ENCODE assay signal across 2 cellular contexts in genomic region chr2:38146917-38147307, GRCh38.
A peak's percentile ranks its signal among the peaks of the same experiment; 100 is the strongest.
TF ChIP-seq lines count a peak whose summit lies in the region.

No MANE protein-coding gene starts in this region.

TF ChIP-seq in HEK293, 187 proteins besides CTCF, POLR2A, EP300 and RAD21 (continues in another document):
- TF ChIP-seq PRDM1 (tag by site-specific recombination; IDR thresholded peaks at IDR 0.05), result peak; percentile 5; the same call in 1 of the 2 replicates
- TF ChIP-seq ZNF391 (tag by site-specific recombination; IDR thresholded peaks at IDR 0.05; ENCODE audit: borderline replicate concordance, low read depth), result no peak
- TF ChIP-seq ZNF785 (tag by site-specific recombination; IDR thresholded peaks at IDR 0.05), result no peak
- TF ChIP-seq ZNF513 (tag by site-specific recombination; IDR thresholded peaks at IDR 0.05), result no peak
- TF ChIP-seq ZNF362 (tag by site-specific recombination; IDR thresholded peaks at IDR 0.05), result no peak
- TF ChIP-seq, protein P1, sequence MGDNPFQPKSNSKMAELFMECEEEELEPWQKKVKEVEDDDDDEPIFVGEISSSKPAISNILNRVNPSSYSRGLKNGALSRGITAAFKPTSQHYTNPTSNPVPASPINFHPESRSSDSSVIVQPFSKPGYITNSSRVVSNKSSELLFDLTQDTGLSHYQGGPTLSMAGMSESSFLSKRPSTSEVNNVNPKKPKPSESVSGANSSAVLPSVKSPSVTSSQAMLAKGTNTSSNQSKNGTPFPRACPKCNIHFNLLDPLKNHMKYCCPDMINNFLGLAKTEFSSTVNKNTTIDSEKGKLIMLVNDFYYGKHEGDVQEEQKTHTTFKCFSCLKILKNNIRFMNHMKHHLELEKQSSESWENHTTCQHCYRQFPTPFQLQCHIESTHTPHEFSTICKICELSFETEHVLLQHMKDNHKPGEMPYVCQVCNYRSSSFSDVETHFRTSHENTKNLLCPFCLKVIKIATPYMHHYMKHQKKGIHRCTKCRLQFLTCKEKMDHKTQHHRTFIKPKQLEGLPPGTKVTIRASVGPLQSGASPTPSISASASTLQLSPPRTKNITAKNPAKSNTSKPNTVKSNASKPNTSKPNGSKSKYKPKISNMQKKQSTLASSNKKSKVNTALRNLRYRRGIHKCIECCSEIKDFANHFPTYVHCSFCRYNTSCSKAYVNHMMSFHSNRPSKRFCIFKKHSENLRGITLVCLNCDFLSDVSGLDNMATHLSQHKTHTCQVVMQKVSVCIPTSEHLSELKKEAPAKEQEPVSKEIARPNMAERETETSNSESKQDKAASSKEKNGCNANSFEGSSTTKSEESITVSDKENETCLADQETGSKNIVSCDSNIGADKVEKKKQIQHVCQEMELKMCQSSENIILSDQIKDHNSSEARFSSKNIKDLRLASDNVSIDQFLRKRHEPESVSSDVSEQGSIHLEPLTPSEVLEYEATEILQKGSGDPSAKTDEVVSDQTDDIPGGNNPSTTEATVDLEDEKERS (tag by site-specific recombination; IDR thresholded peaks at IDR 0.05), result no peak
- TF ChIP-seq SCRT2 (tag by site-specific recombination; IDR thresholded peaks at IDR 0.05), result no peak
- no peak for TF ChIP-seq ZNF184 (tag by site-specific recombination; IDR thresholded peaks at IDR 0.05)
- no peak for TF ChIP-seq KLF8 (tag by site-specific recombination; IDR thresholded peaks at IDR 0.05)
- TF ChIP-seq, protein P2, sequence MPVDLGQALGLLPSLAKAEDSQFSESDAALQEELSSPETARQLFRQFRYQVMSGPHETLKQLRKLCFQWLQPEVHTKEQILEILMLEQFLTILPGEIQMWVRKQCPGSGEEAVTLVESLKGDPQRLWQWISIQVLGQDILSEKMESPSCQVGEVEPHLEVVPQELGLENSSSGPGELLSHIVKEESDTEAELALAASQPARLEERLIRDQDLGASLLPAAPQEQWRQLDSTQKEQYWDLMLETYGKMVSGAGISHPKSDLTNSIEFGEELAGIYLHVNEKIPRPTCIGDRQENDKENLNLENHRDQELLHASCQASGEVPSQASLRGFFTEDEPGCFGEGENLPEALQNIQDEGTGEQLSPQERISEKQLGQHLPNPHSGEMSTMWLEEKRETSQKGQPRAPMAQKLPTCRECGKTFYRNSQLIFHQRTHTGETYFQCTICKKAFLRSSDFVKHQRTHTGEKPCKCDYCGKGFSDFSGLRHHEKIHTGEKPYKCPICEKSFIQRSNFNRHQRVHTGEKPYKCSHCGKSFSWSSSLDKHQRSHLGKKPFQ (tag by site-specific recombination; IDR thresholded peaks at IDR 0.05), result no peak
- TF ChIP-seq GLI2 (tag by site-specific recombination; IDR thresholded peaks at IDR 0.05; ENCODE audit: borderline replicate concordance, low read depth), result no peak
- no peak for TF ChIP-seq ZNF692 (tag by site-specific recombination; IDR thresholded peaks at IDR 0.05)
- no peak for TF ChIP-seq ZNF571 (tag by site-specific recombination; IDR thresholded peaks at IDR 0.05)
- no peak for TF ChIP-seq HOXA7 (CRISPR knock-in tag; IDR thresholded peaks at IDR 0.05; ENCODE audit: borderline replicate concordance)
- no peak for TF ChIP-seq ZNF561 (tag by site-specific recombination; IDR thresholded peaks at IDR 0.05; ENCODE audit: borderline replicate concordance)
- TF ChIP-seq, protein P3, sequence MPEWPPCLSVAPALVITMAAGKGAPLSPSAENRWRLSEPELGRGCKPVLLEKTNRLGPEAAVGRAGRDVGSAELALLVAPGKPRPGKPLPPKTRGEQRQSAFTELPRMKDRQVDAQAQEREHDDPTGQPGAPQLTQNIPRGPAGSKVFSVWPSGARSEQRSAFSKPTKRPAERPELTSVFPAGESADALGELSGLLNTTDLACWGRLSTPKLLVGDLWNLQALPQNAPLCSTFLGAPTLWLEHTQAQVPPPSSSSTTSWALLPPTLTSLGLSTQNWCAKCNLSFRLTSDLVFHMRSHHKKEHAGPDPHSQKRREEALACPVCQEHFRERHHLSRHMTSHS (tag by site-specific recombination; IDR thresholded peaks at IDR 0.05), result no peak
- no peak for TF ChIP-seq ZNF654 (tag by site-specific recombination; IDR thresholded peaks at IDR 0.05; ENCODE audit: low read depth)
- TF ChIP-seq YY2 (tag by site-specific recombination; IDR thresholded peaks at IDR 0.05), result no peak
- TF ChIP-seq ZNF140 (tag by site-specific recombination; IDR thresholded peaks at IDR 0.05), result no peak
- TF ChIP-seq ZFP3 (tag by site-specific recombination; IDR thresholded peaks at IDR 0.05; ENCODE audit: low read depth), result no peak

TF ChIP-seq in H1, 55 proteins besides CTCF, POLR2A, EP300 and RAD21:
- no peak for TF ChIP-seq TAF7 (optimal IDR thresholded peaks at IDR 0.05; ENCODE audit: borderline replicate concordance, low read depth, low read length)
- no peak for TF ChIP-seq RBBP5 (IDR thresholded peaks at IDR 0.05; ENCODE audit: borderline replicate concordance, low read depth, low read length)
- TF ChIP-seq GTF2F1 (IDR thresholded peaks at IDR 0.05; ENCODE audit: borderline replicate concordance, low read depth, low read length), result no peak
- TF ChIP-seq CHD1 (IDR thresholded peaks at IDR 0.05; ENCODE audit: low read depth, low read length), result no peak
- TF ChIP-seq TCF12 (IDR thresholded peaks at IDR 0.05; ENCODE audit: low read depth, low read length), result 0 out of 2 replicates have a peak, but pooled peaks have one; percentile 35
- no peak for TF ChIP-seq KDM4A (IDR thresholded peaks at IDR 0.05; ENCODE audit: low read depth, low read length, severe bottlenecking)
- no peak for TF ChIP-seq BCL11A (IDR thresholded peaks at IDR 0.05; ENCODE audit: low read depth in 2 of 2, low read length in 2 of 2)
- no peak for TF ChIP-seq RXRA (IDR thresholded peaks at IDR 0.05; ENCODE audit: insufficient read depth, low read depth, low read length)
- no peak for TF ChIP-seq TAF1 (IDR thresholded peaks at IDR 0.05; ENCODE audit: low read depth, low read length)
- TF ChIP-seq BACH1 (IDR thresholded peaks at IDR 0.05; ENCODE audit: low read length), result peak; percentile 78
- no peak for TF ChIP-seq RFX5 (IDR thresholded peaks at IDR 0.05; ENCODE audit: borderline replicate concordance, low read depth, low read length)
- TF ChIP-seq JUND (IDR thresholded peaks at IDR 0.05; ENCODE audit: low read length), result peak; percentile 70
- peak; percentile 57; the same call in 1 of the 2 replicates for TF ChIP-seq CREB1 (IDR thresholded peaks at IDR 0.05)
- TF ChIP-seq SIRT6 (IDR thresholded peaks at IDR 0.05; ENCODE audit: low read length), result no peak
- peak; percentile 59; the same call in 1 of the 2 replicates for TF ChIP-seq MAFK (IDR thresholded peaks at IDR 0.05; ENCODE audit: low read depth, low read length)
